Comparison of ENCODE assay signal across 1 cellular context in genomic region chr7:30485667-30486066, GRCh38.
TF ChIP-seq lines count a peak whose summit lies in the region.

No MANE protein-coding gene starts in this region.

TF ChIP-seq in K562, 482 proteins besides CTCF, POLR2A, EP300 and RAD21 (continued from another document):
- TF ChIP-seq SIRT6 (IDR thresholded peaks at IDR 0.05; ENCODE audit: low read depth, low read length), result no peak
- no peak for TF ChIP-seq E2F3 (CRISPR knock-in tag; IDR thresholded peaks at IDR 0.05)
TF ChIP-seq in K562: peak in this region for 18.
